ENCODE assay signal across 24 cellular contexts in the genomic region with DNA sequence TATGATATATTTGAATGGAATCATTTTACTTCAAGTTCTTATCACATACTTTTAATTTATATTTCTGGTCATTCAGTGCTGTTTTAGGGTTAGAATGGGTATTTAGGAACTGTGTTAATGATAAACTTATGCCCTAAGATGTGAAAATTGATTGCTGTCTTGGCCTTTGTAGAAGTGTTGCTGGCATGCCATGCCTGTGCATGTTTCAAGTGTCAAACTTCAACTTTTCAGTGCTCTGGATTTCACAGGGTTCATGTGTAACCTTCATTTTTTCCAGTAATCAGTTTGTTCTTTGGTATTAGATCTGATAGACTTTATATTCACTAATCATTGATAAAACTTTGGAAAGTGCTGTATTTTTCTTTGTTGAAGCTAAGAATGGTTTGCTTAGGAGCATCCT. TPM values are rescaled to one million over a fixed set of nuclear protein-coding genes. Genes with fewer than 3 reads are reported as not detected.
A peak's percentile ranks its signal among the peaks of the same experiment; 100 is the strongest.
DNase-seq lines count a peak whose midpoint lies in the region; ATAC-seq, FAIRE-seq and TF ChIP-seq lines count a peak whose summit lies in the region.
"Had no signal": no experiment of that assay in that cellular context is flagged by ENCODE, and none has a peak within 500 bp of the region (broad histone marks: within the 10 kb centered on the region; RNA-seq: fewer than 3 reads in every experiment).

No MANE protein-coding gene starts in this region.

- POLR2A ChIA-PET in HepG2 (lab: Yijun Ruan, JAX): no interaction called here

- no peak overlapping the region for H3K9ac ChIP-seq in HepG2 (ENCODE audit: insufficient read depth, low read depth, low read length)
- H3K9ac ChIP-seq: BLaER1 had no signal

- ATAC-seq in right lobe of liver: peak; percentile 24 to 62 (median 40)
- ATAC-seq in HepG2: no peak
- no peak for ATAC-seq in T-helper 17 cell
- peak; percentile 66 for ATAC-seq in left lobe of liver
- ATAC-seq in GM21367 (IDR thresholded peaks at IDR 0.05; ENCODE audit: unreplicated experiment): no peak
- ATAC-seq: CD8-positive, alpha-beta T cell; GM12878; GM23338; HCT116 had no signal

- no peak overlapping the region for H3K4me3 Mint-ChIP-seq in T-helper 17 cell
- H3K4me3 Mint-ChIP-seq: B cell; CD4-positive, CD25-positive, alpha-beta regulatory T cell; CD8-positive, alpha-beta T cell; GM23338; H9; HFFc6 had no signal

- no peak overlapping the region for H3K4me3 ChIP-seq in right lobe of liver
- H3K4me3 ChIP-seq in HepG2 (replicated peaks in 1 of 3; ENCODE audit: insufficient read depth in 1 of 3, low read depth in 2 of 3, low read length in 3 of 3): no peak overlapping the region
- H3K4me3 ChIP-seq: BLaER1, GM12878, GM23338 had no signal

- CTCF ChIA-PET in HepG2 (lab: Yijun Ruan, JAX; ENCODE audit: low intra/inter-chr PET ratio, low total read pairs): interaction anchor here (1.0 kb wide), 1 partner anchor 191 kb away, joined by 4 read pairs; no protein-coding TSS in a partner anchor

- no peak for TF ChIP-seq RAD21 in HepG2 (CRISPR knock-in tag; IDR thresholded peaks at IDR 0.05)

- H3K79me2 ChIP-seq in HepG2 (ENCODE audit: insufficient read depth, low read length): no peaks in the 10 kb centered on the region

- H3K36me3 ChIP-seq in right lobe of liver (peaks cover 0 to 17% (median 0%) of the 10 kb centered on the region in 4 donors), HepG2 (replicated peaks in 1 of 2; ENCODE audit: control insufficient read depth in 1 of 2, insufficient read depth in 2 of 2, low read length in 2 of 2) (peaks cover 19 to 62% of the 10 kb centered on the region in 2 experiments)

- no peaks in the 10 kb centered on the region for H3K27me3 Mint-ChIP-seq in T-helper 17 cell
- H3K27me3 Mint-ChIP-seq: B cell; CD4-positive, CD25-positive, alpha-beta regulatory T cell had no signal

- FAIRE-seq in HepG2 (lab: Jason Lieb, UNC): no peak
- FAIRE-seq: D721Med, GM12878, GM19239 had no signal

- no peak for TF ChIP-seq CTCF in right lobe of liver (IDR thresholded peaks at IDR 0.05)
- TF ChIP-seq CTCF in HepG2 (CRISPR knock-in tag; IDR thresholded peaks at IDR 0.05): no peak

- H3K4me1 ChIP-seq in right lobe of liver (peaks cover 0 to 20% (median 6%) of the 10 kb centered on the region in 4 donors), HepG2 (ENCODE audit: insufficient read depth, low read length) (no peaks in the 10 kb centered on the region)
- H3K4me1 ChIP-seq: BLaER1 had no signal

- H3K27ac Mint-ChIP-seq in T-helper 17 cell: peak overlapping the region; percentile 66
- H3K27ac Mint-ChIP-seq: B cell; CD8-positive, alpha-beta T cell; GM23338; H9; HFFc6 had no signal

- H4K20me1 ChIP-seq in HepG2 (ENCODE audit: insufficient read depth, low read length): peaks cover 2% of the 10 kb centered on the region; the same call in 1 of the 2 replicates

- H3K4me2 ChIP-seq in HepG2 (ENCODE audit: low read depth, low read length): no peak overlapping the region
- H3K4me2 ChIP-seq: BLaER1, GM23338 had no signal

- no peaks in the 10 kb centered on the region for H3K9me3 ChIP-seq in right lobe of liver
- no peaks in the 10 kb centered on the region for H3K9me3 ChIP-seq in HepG2 (ENCODE audit: low read length)
- H3K9me3 ChIP-seq in T-helper 17 cell (ENCODE audit: control insufficient read depth, low read length, poor library complexity, severe bottlenecking): no peaks in the 10 kb centered on the region
- H3K9me3 ChIP-seq: BLaER1 had no signal

- in situ Hi-C loops in HepG2 (cut with HindIII; ENCODE audit: extremely low pct_ligation_motif_present, low pct_unique_long_range_greater_than_20kb): loop anchor here (25.0 kb wide), 1 partner anchor 187 kb away; a partner anchor contains a TSS

- TF ChIP-seq EP300 in HepG2 (IDR thresholded peaks at IDR 0.05; ENCODE audit: low read depth in 2 of 2, low read length in 2 of 2) (no peak), HepG2 (CRISPR knock-in tag; IDR thresholded peaks at IDR 0.05; ENCODE audit: borderline replicate concordance) (no peak)

- no TSS peak for BruUV-seq in HepG2 (replicated peaks; lab: Mats Ljungman, UMichigan)

- H3K27ac ChIP-seq in right lobe of liver (no peak overlapping the region), HepG2 (ENCODE audit: extremely low read length, insufficient read depth, low read length) (no peak overlapping the region)
- H3K27ac ChIP-seq: BLaER1, C4-2B had no signal

- DNase-seq in right lobe of liver (no peak), HepG2 (ENCODE audit: low spot score) (no peak), T-helper 17 cell (no peak), left lobe of liver (ENCODE audit: low spot score) (no peak), AG08395 (ENCODE audit: low spot score) (no peak), NCI-H2107 (lab: John Stamatoyannopoulos, UW) (no peak)
- DNase-seq: 8988T; CD4-positive, CD25-positive, alpha-beta regulatory T cell; CD8-positive, alpha-beta T cell; DMS 273 treated with DMSO at 0.1 percent for 48 hours; DMS79; EL; GDM1; H9; HFFc6 had no signal

- H3K36me3 Mint-ChIP-seq in T-helper 17 cell (ENCODE audit: low read depth): peaks cover 27% of the 10 kb centered on the region

- intact Hi-C loops in right lobe of liver (cut with DNase I): loop anchor here in 1 of 2 donors (10.0 kb wide), 1 partner anchor 285 kb away; no protein-coding TSS in a partner anchor
- intact Hi-C loops in HepG2 (cut with micrococcal nuclease; ENCODE audit: unreplicated experiment): loop anchor here (5.0 kb wide), 1 partner anchor 297 kb away; no protein-coding TSS in a partner anchor

- TF ChIP-seq POLR2A in right lobe of liver (IDR thresholded peaks at IDR 0.05): no peak
- TF ChIP-seq POLR2A in HepG2 (IDR thresholded peaks at IDR 0.05; ENCODE audit: insufficient read depth in 1 of 2, low read depth in 2 of 2, low read length in 2 of 2): no peak

- H3K27me3 ChIP-seq in right lobe of liver (no peaks in the 10 kb centered on the region), HepG2 (ENCODE audit: control insufficient read depth in 1 of 2, insufficient read depth in 2 of 2, low read length in 2 of 2) (no peaks in the 10 kb centered on the region)
- H3K27me3 ChIP-seq: BLaER1 had no signal

- no peak overlapping the region for H2AFZ ChIP-seq in HepG2 (ENCODE audit: low read length)
- H2AFZ ChIP-seq: GM23338 had no signal

- peaks cover 36% of the 10 kb centered on the region for H3K4me1 Mint-ChIP-seq in T-helper 17 cell
- H3K4me1 Mint-ChIP-seq: H9 had no signal

TF ChIP-seq in HepG2, 621 proteins besides CTCF, POLR2A, EP300 and RAD21 (continues in another document):
- TF ChIP-seq SP1 (IDR thresholded peaks at IDR 0.05) (no peak), SP1 (CRISPR knock-in tag; IDR thresholded peaks at IDR 0.05) (no peak), ZFAT (CRISPR knock-in tag; conservative IDR thresholded peaks at IDR 0.05) (no peak), MED13 (CRISPR knock-in tag; IDR thresholded peaks at IDR 0.05) (no peak), ZFP41 (CRISPR knock-in tag; IDR thresholded peaks at IDR 0.05; ENCODE audit: borderline replicate concordance) (no peak), ZNF382 (CRISPR knock-in tag; IDR thresholded peaks at IDR 0.05; ENCODE audit: borderline replicate concordance) (no peak)
- TF ChIP-seq, protein P1, sequence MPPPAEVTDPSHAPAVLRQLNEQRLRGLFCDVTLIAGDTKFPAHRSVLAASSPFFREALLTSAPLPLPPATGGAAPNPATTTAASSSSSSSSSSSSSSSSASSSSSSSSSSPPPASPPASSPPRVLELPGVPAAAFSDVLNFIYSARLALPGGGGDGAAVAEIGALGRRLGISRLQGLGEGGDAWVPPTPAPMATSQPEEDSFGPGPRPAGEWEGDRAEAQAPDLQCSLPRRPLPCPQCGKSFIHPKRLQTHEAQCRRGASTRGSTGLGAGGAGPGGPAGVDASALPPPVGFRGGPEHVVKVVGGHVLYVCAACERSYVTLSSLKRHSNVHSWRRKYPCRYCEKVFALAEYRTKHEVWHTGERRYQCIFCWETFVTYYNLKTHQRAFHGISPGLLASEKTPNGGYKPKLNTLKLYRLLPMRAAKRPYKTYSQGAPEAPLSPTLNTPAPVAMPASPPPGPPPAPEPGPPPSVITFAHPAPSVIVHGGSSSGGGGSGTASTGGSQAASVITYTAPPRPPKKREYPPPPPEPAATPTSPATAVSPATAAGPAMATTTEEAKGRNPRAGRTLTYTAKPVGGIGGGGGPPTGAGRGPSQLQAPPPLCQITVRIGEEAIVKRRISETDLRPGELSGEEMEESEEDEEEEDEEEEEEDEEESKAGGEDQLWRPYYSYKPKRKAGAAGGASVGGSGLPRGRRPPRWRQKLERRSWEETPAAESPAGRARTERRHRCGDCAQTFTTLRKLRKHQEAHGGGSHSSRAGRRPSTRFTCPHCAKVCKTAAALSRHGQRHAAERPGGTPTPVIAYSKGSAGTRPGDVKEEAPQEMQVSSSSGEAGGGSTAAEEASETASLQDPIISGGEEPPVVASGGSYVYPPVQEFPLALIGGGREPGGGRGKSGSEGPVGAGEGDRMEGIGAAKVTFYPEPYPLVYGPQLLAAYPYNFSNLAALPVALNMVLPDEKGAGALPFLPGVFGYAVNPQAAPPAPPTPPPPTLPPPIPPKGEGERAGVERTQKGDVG (CRISPR knock-in tag; IDR thresholded peaks at IDR 0.05; ENCODE audit: borderline replicate concordance): no peak

RNA-seq across cellular contexts. Expression of a gene that starts 36.6 kb away (rescaled TPM):
- total RNA-seq in right lobe of liver (10 to 100 TPM; 14.8 to 20.0 (median 17.1) TPM), HepG2 (2016; rRNA removed; fragmentation: Illumina TruSeq; extraction: Trizol) (21.9 and 37.6 TPM in 2 replicates), T-helper 17 cell (10 to 100 TPM; 90.2 to 90.9 TPM), left lobe of liver (16.4 TPM)
- 6.3 and 7.4 TPM in 2 replicates for total RNA-seq in HepG2 (2016; cell fraction: cytosol; rRNA removed; fragmentation: Illumina TruSeq; extraction: Trizol; ENCODE audit: low read depth)
- 19.0 and 31.8 TPM in 2 replicates for total RNA-seq in HepG2 (2016; cell fraction: insoluble cytoplasmic fraction; rRNA removed; fragmentation: Illumina TruSeq; extraction: Trizol)
- total RNA-seq in HepG2 (2016; cell fraction: membrane; rRNA removed; fragmentation: Illumina TruSeq; extraction: Trizol): 10.5 and 12.6 TPM in 2 replicates
- total RNA-seq in HepG2 (2016; cell fraction: nucleus; rRNA removed; fragmentation: Illumina TruSeq; extraction: Trizol): 76.0 and 88.2 TPM in 2 replicates
- 6.0 and 6.7 TPM in 2 replicates for polyA plus RNA-seq in HepG2 (2011; rRNA removed)
- polyA plus RNA-seq in HepG2 (2011; cell fraction: cytosol; rRNA removed): 1.8 and 2.8 TPM in 2 replicates
- 20.6 and 28.5 TPM in 2 replicates for polyA plus RNA-seq in HepG2 (2011; cell fraction: nucleus; rRNA removed)
- 24.4 and 27.8 TPM in 2 replicates for polyA plus RNA-seq in HepG2 (2012)
- 1.3 and 1.4 TPM in 2 replicates for polyA plus RNA-seq in HepG2 (2016; cell fraction: cytosol; fragmentation: Illumina TruSeq; extraction: Trizol; ENCODE audit: low read depth)
- 27.6 and 35.4 TPM in 2 replicates for polyA plus RNA-seq in HepG2 (2016; cell fraction: insoluble cytoplasmic fraction; fragmentation: Illumina TruSeq; extraction: Trizol; ENCODE audit: low read depth)
- polyA plus RNA-seq in HepG2 (2016; cell fraction: membrane; fragmentation: Illumina TruSeq; extraction: Trizol; ENCODE audit: low read depth): 3.1 and 3.4 TPM in 2 replicates
- polyA plus RNA-seq in HepG2 (2016; cell fraction: nucleus; fragmentation: Illumina TruSeq; extraction: Trizol; ENCODE audit: insufficient read depth, low read depth): 49.4 and 52.2 TPM in 2 replicates
- polyA minus RNA-seq in HepG2 (2011; rRNA and poly(A)+ RNA removed; ENCODE audit: low replicate concordance): 10.9 and 19.3 TPM in 2 replicates
- 8.6 and 10.9 TPM in 2 replicates for polyA minus RNA-seq in HepG2 (2011; cell fraction: cytosol; rRNA and poly(A)+ RNA removed)
- 87.4 and 90.9 TPM in 2 replicates for polyA minus RNA-seq in HepG2 (2011; cell fraction: nucleus; rRNA and poly(A)+ RNA removed)

Comparison
In these comparisons a context has a peak if more than half of its experiments do, and no peak if none do; other contexts are left out.
1. ATAC-seq: peak in right lobe of liver (4 of 4) and left lobe of liver (single experiment); none in HepG2 (single experiment), T-helper 17 cell (single experiment) and GM21367 (single experiment).